16 cellular contexts compared by ENCODE assay signal in genomic region chr19:14916848-14917247, GRCh38. TPM values are rescaled to one million over a fixed set of nuclear protein-coding genes. Genes with fewer than 3 reads are reported as not detected.
DNase-seq lines count a peak whose midpoint lies in the region; ATAC-seq and TF ChIP-seq lines count a peak whose summit lies in the region.
"Had no signal": no experiment of that assay in that cellular context is flagged by ENCODE, and none has a peak within 500 bp of the region (broad histone marks: within the 10 kb centered on the region; RNA-seq: fewer than 3 reads in every experiment).

No MANE protein-coding gene starts in this region.

- no peak overlapping the region for H3K27ac ChIP-seq in foreskin keratinocyte
- H3K27ac ChIP-seq: psoas muscle, spleen had no signal

- H3K27me3 ChIP-seq in foreskin keratinocyte = no peaks in the 10 kb centered on the region

- H3K4me1 ChIP-seq in foreskin keratinocyte = no peaks in the 10 kb centered on the region
- H3K4me1 ChIP-seq: psoas muscle, spleen had no signal

- ATAC-seq in foreskin keratinocyte (no peak), GM19324 (IDR thresholded peaks at IDR 0.05; ENCODE audit: low FRiP score, unreplicated experiment) (no peak), esophagus mucosa (no peak)
- ATAC-seq: psoas muscle had no signal

- DNase-seq in DMS114 treated with DMSO at 0.1 percent for 48 hours (lab: John Stamatoyannopoulos, UW; ENCODE audit: unreplicated experiment) (peak; percentile 9), GM20000 (ENCODE audit: low spot score) (peak; percentile 15), OCI-M1 (lab: John Stamatoyannopoulos, UW) (peak; percentile 57), foreskin keratinocyte (no peak), NCI-H2107 (lab: John Stamatoyannopoulos, UW) (no peak), CD1c-positive myeloid dendritic cell (ENCODE audit: extremely low spot score) (no peak)
- DNase-seq: erythroblast, NCI-H146, NCI-H345, psoas muscle, spleen had no signal

- TF ChIP-seq CTCF in GM20000 (IDR thresholded peaks at IDR 0.05; ENCODE audit: extremely low read depth, missing control alignments) = no peak
- TF ChIP-seq CTCF in foreskin keratinocyte (conservative IDR thresholded peaks at IDR 0.05) = peak; percentile 13

RNA-seq across cellular contexts. Expression of gene OR7C2, which starts 24.4 kb away (rescaled TPM):
- total RNA-seq in foreskin keratinocyte = not detected in 2 replicates
- not detected in 2 replicates for polyA plus RNA-seq in foreskin keratinocyte
- not detected for total RNA-seq in esophagus mucosa
- total RNA-seq: HT1080, lung microvascular endothelial cell, psoas muscle, spleen had no signal
- polyA plus RNA-seq: psoas muscle, spleen, thymus had no signal

RNA-seq across cellular contexts. Expression of gene OR7A17, which starts 30.9 kb away (rescaled TPM):
- total RNA-seq in foreskin keratinocyte (not detected in 2 replicates), esophagus mucosa (not detected)
- not detected in 2 replicates for polyA plus RNA-seq in foreskin keratinocyte
- total RNA-seq: HT1080, lung microvascular endothelial cell, psoas muscle, spleen had no signal
- polyA plus RNA-seq: psoas muscle, spleen, thymus had no signal

Comparison
In these comparisons a context has a peak if more than half of its experiments do, and no peak if none do; other contexts are left out.
1. DNase-seq: peak in DMS114 treated with DMSO at 0.1 percent for 48 hours (single experiment), GM20000 (single experiment) and OCI-M1 (single experiment); none in foreskin keratinocyte (0 of 2), NCI-H2107 (single experiment) and CD1c-positive myeloid dendritic cell (single experiment).